ENCODE assay signal across 10 cellular contexts in the genomic region with DNA sequence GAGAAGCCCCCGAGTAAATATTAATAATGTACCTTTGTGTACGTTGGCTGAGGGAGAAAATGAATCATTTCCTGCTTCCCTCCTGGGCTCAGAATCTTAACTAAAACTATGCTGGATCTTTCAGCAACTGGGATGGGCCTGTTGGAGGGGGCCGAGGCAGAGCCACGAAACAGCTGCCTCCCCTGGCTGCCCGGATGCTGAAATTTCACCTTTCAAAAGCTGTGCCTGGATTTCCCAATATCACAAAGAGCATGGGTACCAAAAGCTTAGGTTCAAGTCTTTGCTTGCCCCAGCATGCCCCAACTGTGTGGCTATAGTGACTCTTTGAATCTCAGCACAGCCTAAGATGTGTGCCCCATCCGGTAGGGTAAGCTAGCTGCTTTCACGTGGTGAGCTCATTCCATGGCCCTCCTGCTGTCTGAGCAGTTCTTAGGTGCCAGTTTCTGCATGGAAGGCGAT.
DNase-seq lines count a peak whose midpoint lies in the region; TF ChIP-seq lines count a peak whose summit lies in the region.
"Had no signal": no experiment of that assay in that cellular context is flagged by ENCODE, and none has a peak within 500 bp of the region (broad histone marks: within the 10 kb centered on the region; RNA-seq: fewer than 3 reads in every experiment).

No MANE protein-coding gene starts in this region.

- no peaks in the 10 kb centered on the region for H3K27me3 ChIP-seq in A673 (replicated peaks; ENCODE audit: insufficient read depth, low read depth, low read length, poor library complexity)
- no peaks in the 10 kb centered on the region for H3K27me3 ChIP-seq in GM23248 (replicated peaks; ENCODE audit: insufficient read depth)
- peaks cover 12% of the 10 kb centered on the region for H3K27me3 ChIP-seq in effector memory CD4-positive, alpha-beta T cell (replicated peaks; ENCODE audit: control insufficient read depth, insufficient read depth, low read length, poor library complexity, severe bottlenecking)

- 26 to 32% methylated on average over 8 of the region's 8 CpGs for WGBS in GM23248 (ENCODE audit: low coverage in 1 of 2, low lambda C conversion rate in 2 of 2, missing lambda C conversion rate in 2 of 2), 2 experiments

- no peaks in the 10 kb centered on the region for H3K36me3 ChIP-seq in A673 (ENCODE audit: insufficient read depth, low read length, poor library complexity, severe bottlenecking)
- H3K36me3 ChIP-seq in GM23248 (ENCODE audit: low read depth): no peaks in the 10 kb centered on the region
- no peaks in the 10 kb centered on the region for H3K36me3 ChIP-seq in effector memory CD4-positive, alpha-beta T cell (ENCODE audit: control insufficient read depth, insufficient read depth, low read length)

- DNase-seq in A673 (ENCODE audit: low spot score): peak; percentile 74
- DNase-seq in GM23248: peak; percentile 68
- DNase-seq in SHP77 treated with DMSO at 0.1 percent for 48 hours (lab: John Stamatoyannopoulos, UW): peak; percentile 57
- DNase-seq in fibroblast of peridontal ligament (ENCODE audit: extremely low read depth): peak; percentile 31
- no peak for DNase-seq in DMS53 treated with DMSO at 0.1 percent for 48 hours (lab: John Stamatoyannopoulos, UW; ENCODE audit: unreplicated experiment)
- no peak for DNase-seq in stimulated activated CD4-positive, alpha-beta T cell treated with anti-CD3 and anti-CD28 coated beads, Interleukin-2, amount 100 ng/mL, for 24 hours
- no peak for DNase-seq in effector memory CD4-positive, alpha-beta T cell
- no peak for DNase-seq in stimulated activated naive CD4-positive, alpha-beta T cell treated with Interleukin-2 at 50 U/mL for 16 hours (lab: John Stamatoyannopoulos, UW)
- DNase-seq: effector memory CD8-positive, alpha-beta T cell; GF-D8 had no signal

- no peaks in the 10 kb centered on the region for H4K20me1 ChIP-seq in GM23248 (ENCODE audit: insufficient read depth)

- TF ChIP-seq CTCF in A673 (conservative IDR thresholded peaks at IDR 0.05; ENCODE audit: low read depth, low read length): no peak

- no peaks in the 10 kb centered on the region for H3K9me2 ChIP-seq in GM23248 (ENCODE audit: insufficient read depth)

- BruUV-seq in A673 (replicated peaks; lab: Mats Ljungman, UMichigan): no TSS peak

- H3K9me3 ChIP-seq in A673 (ENCODE audit: low read depth, low read length, poor library complexity, severe bottlenecking) (no peaks in the 10 kb centered on the region), GM23248 (ENCODE audit: low read depth) (no peaks in the 10 kb centered on the region)
- no peaks in the 10 kb centered on the region for H3K9me3 ChIP-seq in effector memory CD4-positive, alpha-beta T cell (ENCODE audit: control insufficient read depth, low read length)

- CTCF ChIA-PET in A673 (lab: Charles Lee): interaction anchor here (0.6 kb wide), 2 partner anchors 470 to 573 kb away, joined by 4 to 9 read pairs; no protein-coding TSS in a partner anchor

- POLR2A ChIA-PET in A673 (lab: Charles Lee; ENCODE audit: low non-redundant PET): no interaction called here

- intact Hi-C loops in A673 (cut with micrococcal nuclease; ENCODE audit: unreplicated experiment): loop anchor here (2.0 to 5.0 kb wide), 5 partner anchors 83 to 673 kb away; no protein-coding TSS in a partner anchor

- H3K27ac ChIP-seq in A673 (ENCODE audit: low read depth, low read length, poor library complexity, severe bottlenecking) (peak overlapping the region; percentile 83), GM23248 (peak overlapping the region; percentile 86)
- no peak overlapping the region for H3K27ac ChIP-seq in effector memory CD4-positive, alpha-beta T cell (ENCODE audit: insufficient read depth, low read length, poor library complexity, severe bottlenecking)

- in situ Hi-C loops in GM23248 (cut with MboI): no loop called here

- peak overlapping the region; percentile 79 for H2AFZ ChIP-seq in GM23248

- peaks cover 42% of the 10 kb centered on the region for H3F3A ChIP-seq in GM23248 (ENCODE audit: insufficient read depth)

- H3K4me2 ChIP-seq in GM23248 (ENCODE audit: unreplicated experiment): peak overlapping the region; percentile 61

- H3K9ac ChIP-seq in GM23248: peak overlapping the region; percentile 57

- H3K4me3 ChIP-seq in A673 (ENCODE audit: low read depth, low read length, poor library complexity, severe bottlenecking): no peak overlapping the region
- peak overlapping the region; percentile 24; the same call in 1 of the 2 replicates for H3K4me3 ChIP-seq in GM23248
- H3K4me3 ChIP-seq in effector memory CD4-positive, alpha-beta T cell (ENCODE audit: insufficient read depth, low read depth, low read length, poor library complexity, severe bottlenecking): no peak overlapping the region

- H3K79me2 ChIP-seq in GM23248 (ENCODE audit: insufficient read depth): no peaks in the 10 kb centered on the region

- peaks cover 36% of the 10 kb centered on the region for H3K4me1 ChIP-seq in A673 (ENCODE audit: insufficient read depth, low read length, poor library complexity, severe bottlenecking)
- H3K4me1 ChIP-seq in GM23248 (ENCODE audit: insufficient read depth): peaks cover 52% of the 10 kb centered on the region
- no peaks in the 10 kb centered on the region for H3K4me1 ChIP-seq in effector memory CD4-positive, alpha-beta T cell (ENCODE audit: control insufficient read depth, insufficient read depth, low read length, poor library complexity, severe bottlenecking)

Comparison
In these comparisons a context has a peak if more than half of its experiments do, and no peak if none do; other contexts are left out.
1. DNase-seq: peak in A673 (single experiment), GM23248 (single experiment), SHP77 treated with DMSO at 0.1 percent for 48 hours (single experiment) and fibroblast of peridontal ligament (single experiment); none in DMS53 treated with DMSO at 0.1 percent for 48 hours (single experiment), stimulated activated CD4-positive, alpha-beta T cell treated with anti-CD3 and anti-CD28 coated beads, Interleukin-2, amount 100 ng/mL, for 24 hours (0 of 2), effector memory CD4-positive, alpha-beta T cell (0 of 3) and stimulated activated naive CD4-positive, alpha-beta T cell treated with Interleukin-2 at 50 U/mL for 16 hours (single experiment).